Comparison of ENCODE assay signal across 30 cellular contexts in the genomic region with DNA sequence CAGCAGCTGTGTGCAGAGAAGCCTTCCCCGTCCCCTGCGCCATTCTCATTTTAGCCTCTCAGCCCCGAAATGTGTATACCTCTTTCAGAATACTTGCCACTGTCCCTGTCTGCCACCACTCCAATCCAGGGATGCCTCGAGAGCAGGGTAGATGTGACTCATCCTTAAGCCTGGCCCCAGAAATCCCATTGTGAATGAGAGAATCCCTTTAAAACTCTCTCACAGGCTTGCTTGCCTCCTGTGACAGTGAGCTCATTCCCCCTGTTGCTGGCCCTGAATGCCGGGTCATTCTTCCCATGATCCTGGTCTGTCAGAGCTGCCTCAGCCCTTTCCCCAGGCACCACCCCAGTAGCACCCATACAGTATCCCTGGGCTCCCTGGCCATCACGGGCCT. TPM values are rescaled to one million over a fixed set of nuclear protein-coding genes. Genes with fewer than 3 reads are reported as not detected.
DNase-seq lines count a peak whose midpoint lies in the region; ATAC-seq and TF ChIP-seq lines count a peak whose summit lies in the region.
"Had no signal": no experiment of that assay in that cellular context is flagged by ENCODE, and none has a peak within 500 bp of the region (broad histone marks: within the 10 kb centered on the region; RNA-seq: fewer than 3 reads in every experiment).

No MANE protein-coding gene starts in this region.

- no peaks in the 10 kb centered on the region for H3K27me3 Mint-ChIP-seq in activated naive CD4-positive, alpha-beta T cell treated with anti-CD3 and anti-CD28 coated beads, Interleukin-2, amount 10 ng/mL, durations not matched to agents 7 days and 5 days
- no peaks in the 10 kb centered on the region for H3K27me3 Mint-ChIP-seq in activated naive CD8-positive, alpha-beta T cell treated with anti-CD3 and anti-CD28 coated beads, Interleukin-2, amount 50 U/mL, for 24 hours
- no peaks in the 10 kb centered on the region for H3K27me3 Mint-ChIP-seq in natural killer cell treated with Interleukin-12 subunit alpha and Interleukin-12 subunit beta and Interleukin-15 and Interleukin-18, amount 100 ng/mL, for 72 hours
- no peaks in the 10 kb centered on the region for H3K27me3 Mint-ChIP-seq in type B pancreatic cell
- H3K27me3 Mint-ChIP-seq: activated CD4-positive, alpha-beta T cell treated with anti-CD3 and anti-CD28 coated beads, Interleukin-2, amount 10 ng/mL, durations not matched to agents 7 days and 5 days; CD4-positive, CD25-positive, alpha-beta regulatory T cell had no signal

- peaks cover 23% of the 10 kb centered on the region for H3K36me3 Mint-ChIP-seq in activated naive CD4-positive, alpha-beta T cell treated with anti-CD3 and anti-CD28 coated beads, Interleukin-2, amount 10 ng/mL, durations not matched to agents 7 days and 5 days
- no peaks in the 10 kb centered on the region for H3K36me3 Mint-ChIP-seq in activated naive CD8-positive, alpha-beta T cell treated with anti-CD3 and anti-CD28 coated beads, Interleukin-2, amount 50 U/mL, for 24 hours (ENCODE audit: low read depth)
- H3K36me3 Mint-ChIP-seq in natural killer cell treated with Interleukin-12 subunit alpha and Interleukin-12 subunit beta and Interleukin-15 and Interleukin-18, amount 100 ng/mL, for 72 hours: no peaks in the 10 kb centered on the region
- peaks cover 21% of the 10 kb centered on the region for H3K36me3 Mint-ChIP-seq in type B pancreatic cell
- H3K36me3 Mint-ChIP-seq: activated naive CD4-positive, alpha-beta T cell treated with anti-CD3 and anti-CD28 coated beads, Interleukin-2, amount 50 U/mL, for 72 hours had no signal

- no peaks in the 10 kb centered on the region for H3K9me3 Mint-ChIP-seq in activated naive CD4-positive, alpha-beta T cell treated with anti-CD3 and anti-CD28 coated beads, Interleukin-2, amount 10 ng/mL, durations not matched to agents 7 days and 5 days
- H3K9me3 Mint-ChIP-seq in activated naive CD8-positive, alpha-beta T cell treated with anti-CD3 and anti-CD28 coated beads, Interleukin-2, amount 50 U/mL, for 24 hours: no peaks in the 10 kb centered on the region
- H3K9me3 Mint-ChIP-seq in natural killer cell treated with Interleukin-12 subunit alpha and Interleukin-12 subunit beta and Interleukin-15 and Interleukin-18, amount 100 ng/mL, for 72 hours: no peaks in the 10 kb centered on the region
- H3K9me3 Mint-ChIP-seq in type B pancreatic cell: no peaks in the 10 kb centered on the region
- H3K9me3 Mint-ChIP-seq: activated CD4-positive, alpha-beta T cell treated with anti-CD3 and anti-CD28 coated beads, Interleukin-2, amount 10 ng/mL, durations not matched to agents 7 days and 5 days; activated naive CD4-positive, alpha-beta T cell treated with anti-CD3 and anti-CD28 coated beads, Interleukin-2, amount 50 U/mL, for 72 hours; endodermal cell had no signal

- H3K27ac ChIP-seq in caudate nucleus (ENCODE audit: low read depth, low read length): no peak overlapping the region
- H3K27ac ChIP-seq: esophagus muscularis mucosa, GM23248, HL-60, sigmoid colon, SJSA1 had no signal

- TF ChIP-seq CTCF in type B pancreatic cell (conservative IDR thresholded peaks at IDR 0.05): no peak

- H3K4me1 Mint-ChIP-seq in activated naive CD4-positive, alpha-beta T cell treated with anti-CD3 and anti-CD28 coated beads, Interleukin-2, amount 10 ng/mL, durations not matched to agents 7 days and 5 days: peaks cover 18% of the 10 kb centered on the region
- peaks cover 4% of the 10 kb centered on the region for H3K4me1 Mint-ChIP-seq in activated naive CD8-positive, alpha-beta T cell treated with anti-CD3 and anti-CD28 coated beads, Interleukin-2, amount 50 U/mL, for 24 hours
- peaks cover 34 to 60% of the 10 kb centered on the region in 2 donors for H3K4me1 Mint-ChIP-seq in natural killer cell treated with Interleukin-12 subunit alpha and Interleukin-12 subunit beta and Interleukin-15 and Interleukin-18, amount 100 ng/mL, for 72 hours (ENCODE audit: low read depth in 2 of 2)
- H3K4me1 Mint-ChIP-seq in type B pancreatic cell (ENCODE audit: unreplicated experiment): peaks cover 20% of the 10 kb centered on the region
- H3K4me1 Mint-ChIP-seq: endodermal cell had no signal

- DNase-seq in activated naive CD4-positive, alpha-beta T cell treated with anti-CD3 and anti-CD28 coated beads, Interleukin-2, amount 10 ng/mL, durations not matched to agents 7 days and 5 days: no peak
- DNase-seq in activated naive CD4-positive, alpha-beta T cell treated with Interleukin-2 at 50 U/mL for 16 hours: no peak
- DNase-seq in activated naive CD8-positive, alpha-beta T cell treated with anti-CD3 and anti-CD28 coated beads, Interleukin-2, amount 50 U/mL, for 24 hours: no peak
- DNase-seq in natural killer cell treated with Interleukin-12 subunit alpha and Interleukin-12 subunit beta and Interleukin-15 and Interleukin-18, amount 100 ng/mL, for 72 hours (ENCODE audit: low spot score): no peak
- DNase-seq in type B pancreatic cell (ENCODE audit: extremely low spot score, unreplicated experiment): no peak
- no peak for DNase-seq in caudate nucleus (lab: John Stamatoyannopoulos, UW)
- no peak for DNase-seq in DMS153 (lab: John Stamatoyannopoulos, UW)
- DNase-seq: activated CD4-positive, alpha-beta T cell treated with anti-CD3 and anti-CD28 coated beads, Interleukin-2, amount 10 ng/mL, durations not matched to agents 7 days and 5 days; dermis blood vessel endothelial cell; endodermal cell; foreskin fibroblast; GM23248; KG1; left ventricle myocardium superior; MG63; NCI-H1105; NCI-H1930; NCI-H510A treated with DMSO at 0.1 percent for 48 hours; sigmoid colon; stimulated activated CD4-positive, alpha-beta T cell treated with anti-CD3 and anti-CD28 coated beads, Interleukin-12 subunit alpha, Interleukin-12 subunit beta, amount 100 ng/mL, for 4 hours; stimulated activated CD4-positive, alpha-beta T cell treated with anti-CD3 and anti-CD28 coated beads, Interleukin-2, amount 100 ng/mL, for 48 hours had no signal

- peak overlapping the region; percentile 6 for H3K27ac Mint-ChIP-seq in activated naive CD4-positive, alpha-beta T cell treated with anti-CD3 and anti-CD28 coated beads, Interleukin-2, amount 10 ng/mL, durations not matched to agents 7 days and 5 days
- peak overlapping the region; percentile 7 for H3K27ac Mint-ChIP-seq in activated naive CD8-positive, alpha-beta T cell treated with anti-CD3 and anti-CD28 coated beads, Interleukin-2, amount 50 U/mL, for 24 hours
- H3K27ac Mint-ChIP-seq in natural killer cell treated with Interleukin-12 subunit alpha and Interleukin-12 subunit beta and Interleukin-15 and Interleukin-18, amount 100 ng/mL, for 72 hours: peak overlapping the region; percentile 17 to 87
- H3K27ac Mint-ChIP-seq in type B pancreatic cell: peak overlapping the region; percentile 98
- H3K27ac Mint-ChIP-seq: activated CD4-positive, alpha-beta T cell treated with anti-CD3 and anti-CD28 coated beads, Interleukin-2, amount 10 ng/mL, durations not matched to agents 7 days and 5 days; endodermal cell had no signal

- H3K4me3 Mint-ChIP-seq in activated naive CD4-positive, alpha-beta T cell treated with anti-CD3 and anti-CD28 coated beads, Interleukin-2, amount 10 ng/mL, durations not matched to agents 7 days and 5 days: no peak overlapping the region
- no peak overlapping the region for H3K4me3 Mint-ChIP-seq in activated naive CD8-positive, alpha-beta T cell treated with anti-CD3 and anti-CD28 coated beads, Interleukin-2, amount 50 U/mL, for 24 hours
- no peak overlapping the region for H3K4me3 Mint-ChIP-seq in natural killer cell treated with Interleukin-12 subunit alpha and Interleukin-12 subunit beta and Interleukin-15 and Interleukin-18, amount 100 ng/mL, for 72 hours
- no peak overlapping the region for H3K4me3 Mint-ChIP-seq in type B pancreatic cell
- H3K4me3 Mint-ChIP-seq: activated CD4-positive, alpha-beta T cell treated with anti-CD3 and anti-CD28 coated beads, Interleukin-2, amount 10 ng/mL, durations not matched to agents 7 days and 5 days; CD4-positive, CD25-positive, alpha-beta regulatory T cell; endodermal cell had no signal

- ATAC-seq in activated naive CD8-positive, alpha-beta T cell treated with anti-CD3 and anti-CD28 coated beads, Interleukin-2, amount 50 U/mL, for 24 hours: no peak
- ATAC-seq in natural killer cell treated with Interleukin-12 subunit alpha and Interleukin-12 subunit beta and Interleukin-15 and Interleukin-18, amount 100 ng/mL, for 72 hours: no peak
- ATAC-seq in GM18873 (IDR thresholded peaks at IDR 0.05; ENCODE audit: low FRiP score, unreplicated experiment): no peak
- ATAC-seq: activated naive CD4-positive, alpha-beta T cell treated with anti-CD3 and anti-CD28 coated beads, Interleukin-2, amount 50 U/mL, for 72 hours; left ventricle myocardium superior had no signal

- CTCF ChIA-PET in activated naive CD4-positive, alpha-beta T cell treated with anti-CD3 and anti-CD28 coated beads, Interleukin-2, amount 10 ng/mL, durations not matched to agents 7 days and 5 days (lab: Charles Lee): no interaction called here

RNA-seq across cellular contexts. Expression of a gene that starts 9.6 kb away (rescaled TPM):
- 100 to 1,000 TPM; 131 to 142 TPM for total RNA-seq in natural killer cell treated with Interleukin-12 subunit alpha and Interleukin-12 subunit beta and Interleukin-15 and Interleukin-18, amount 100 ng/mL, for 72 hours
- 75.2 and 82.9 TPM in 2 replicates for total RNA-seq in type B pancreatic cell (ENCODE audit: low replicate concordance)

RNA-seq across cellular contexts. Expression of a gene that starts 13.3 kb away (rescaled TPM):
- total RNA-seq in natural killer cell treated with Interleukin-12 subunit alpha and Interleukin-12 subunit beta and Interleukin-15 and Interleukin-18, amount 100 ng/mL, for 72 hours: under 1 TPM; 0.38 to 0.53 TPM
- total RNA-seq in type B pancreatic cell (ENCODE audit: low replicate concordance): not detected in 2 replicates
- total RNA-seq: CD4-positive, CD25-positive, alpha-beta regulatory T cell; Daoy; pulmonary artery endothelial cell; RPMI7951; SJSA1 had no signal

RNA-seq across cellular contexts. Expression of a gene that starts 36.7 kb away (rescaled TPM):
- 10 to 100 TPM; 10.7 to 18.0 TPM for total RNA-seq in natural killer cell treated with Interleukin-12 subunit alpha and Interleukin-12 subunit beta and Interleukin-15 and Interleukin-18, amount 100 ng/mL, for 72 hours
- total RNA-seq in type B pancreatic cell (ENCODE audit: low replicate concordance): 26.8 and 29.3 TPM in 2 replicates

RNA-seq across cellular contexts. Expression of a gene that starts 41.7 kb away (rescaled TPM):
- total RNA-seq in natural killer cell treated with Interleukin-12 subunit alpha and Interleukin-12 subunit beta and Interleukin-15 and Interleukin-18, amount 100 ng/mL, for 72 hours: 10 to 100 TPM; 48.0 to 64.6 TPM
- total RNA-seq in type B pancreatic cell (ENCODE audit: low replicate concordance): 88.5 and 88.9 TPM in 2 replicates

Comparison
In these comparisons a context has a peak if more than half of its experiments do, and no peak if none do; other contexts are left out.
1. H3K27ac Mint-ChIP-seq: peak in every context shown above with its lines; median percentile 98 in type B pancreatic cell; 52 in natural killer cell treated with Interleukin-12 subunit alpha and Interleukin-12 subunit beta and Interleukin-15 and Interleukin-18, amount 100 ng/mL, for 72 hours; 7 in activated naive CD8-positive, alpha-beta T cell treated with anti-CD3 and anti-CD28 coated beads, Interleukin-2, amount 50 U/mL, for 24 hours; 6 in activated naive CD4-positive, alpha-beta T cell treated with anti-CD3 and anti-CD28 coated beads, Interleukin-2, amount 10 ng/mL, durations not matched to agents 7 days and 5 days.